Comparison of ENCODE assay signal across 17 cellular contexts in genomic region chr7:31788445-31788844, GRCh38.
DNase-seq lines count a peak whose midpoint lies in the region; ATAC-seq and TF ChIP-seq lines count a peak whose summit lies in the region.
"Had no signal": no experiment of that assay in that cellular context is flagged by ENCODE, and none has a peak within 500 bp of the region (broad histone marks: within the 10 kb centered on the region; RNA-seq: fewer than 3 reads in every experiment).

No MANE protein-coding gene starts in this region.

- TF ChIP-seq CTCF in adrenal gland (IDR thresholded peaks at IDR 0.05), result no peak

- H3K4me1 ChIP-seq in adrenal gland (replicated peaks in 1 of 2), result no peaks in the 10 kb centered on the region
- H3K4me1 ChIP-seq: Caco-2 had no signal

- ATAC-seq in GM18502 (IDR thresholded peaks at IDR 0.05; ENCODE audit: poor library complexity, unreplicated experiment) (peak; percentile 65), HG02759 (IDR thresholded peaks at IDR 0.05; ENCODE audit: unreplicated experiment) (peak; percentile 84)
- ATAC-seq: activated CD8-positive, alpha-beta T cell treated with anti-CD3 and anti-CD28 coated beads for 36 hours had no signal

- 55 to 69% (median 56%) methylated on average over 1 of the region's 1 CpG for WGBS in adrenal gland, 4 donors

- no peak for TF ChIP-seq POLR2A in adrenal gland (IDR thresholded peaks at IDR 0.05)

- H3K27me3 ChIP-seq in MG63 (no peaks in the 10 kb centered on the region), adrenal gland (no peaks in the 10 kb centered on the region)
- H3K27me3 ChIP-seq: brain microvascular endothelial cell had no signal

- no peak overlapping the region for H3K27ac ChIP-seq in adrenal gland
- H3K27ac ChIP-seq: brain microvascular endothelial cell, SK-N-MC, thoracic aorta had no signal

- DNase-seq in MG63, result peak; percentile 16
- DNase-seq in kidney glomerular epithelial cell (lab: John Stamatoyannopoulos, UW), result peak; percentile 10
- DNase-seq in NCI-H510A treated with DMSO at 0.1 percent for 48 hours (lab: John Stamatoyannopoulos, UW), result no peak
- DNase-seq in adrenal gland, result no peak
- no peak for DNase-seq in NCI-H1105 (lab: John Stamatoyannopoulos, UW)
- no peak for DNase-seq in SIG-M5 (lab: John Stamatoyannopoulos, UW)
- DNase-seq: activated CD8-positive, alpha-beta T cell treated with anti-CD3 and anti-CD28 coated beads for 36 hours; activated effector memory CD4-positive, alpha-beta T cell treated with Interleukin-2 at 50 U/mL for 16 hours; brain microvascular endothelial cell; Caco-2; effector CD4-positive, alpha-beta T cell; foreskin fibroblast; posterior cingulate gyrus had no signal

- H3K9me3 ChIP-seq in MG63, result no peaks in the 10 kb centered on the region
- no peaks in the 10 kb centered on the region for H3K9me3 ChIP-seq in adrenal gland (replicated peaks in 1 of 3)
- H3K9me3 ChIP-seq: Caco-2, thoracic aorta had no signal

- intact Hi-C loops in adrenal gland (cut with DNase I), result no loop called here

- H3K36me3 ChIP-seq in MG63 (no peaks in the 10 kb centered on the region; the same call in 1 of the 2 replicates), adrenal gland (replicated peaks in 1 of 2) (no peaks in the 10 kb centered on the region)
- H3K36me3 ChIP-seq: brain microvascular endothelial cell, thoracic aorta had no signal

- no peak overlapping the region for H3K4me3 ChIP-seq in MG63
- no peak overlapping the region for H3K4me3 ChIP-seq in adrenal gland
- H3K4me3 ChIP-seq: SK-N-MC, thoracic aorta had no signal

Comparison
In these comparisons a context has a peak if more than half of its experiments do, and no peak if none do; other contexts are left out.
1. DNase-seq: peak in MG63 (single experiment) and kidney glomerular epithelial cell (single experiment); none in NCI-H510A treated with DMSO at 0.1 percent for 48 hours (single experiment), adrenal gland (0 of 7), NCI-H1105 (single experiment) and SIG-M5 (single experiment).